Comparison of ENCODE assay signal across 27 cellular contexts in the genomic region with DNA sequence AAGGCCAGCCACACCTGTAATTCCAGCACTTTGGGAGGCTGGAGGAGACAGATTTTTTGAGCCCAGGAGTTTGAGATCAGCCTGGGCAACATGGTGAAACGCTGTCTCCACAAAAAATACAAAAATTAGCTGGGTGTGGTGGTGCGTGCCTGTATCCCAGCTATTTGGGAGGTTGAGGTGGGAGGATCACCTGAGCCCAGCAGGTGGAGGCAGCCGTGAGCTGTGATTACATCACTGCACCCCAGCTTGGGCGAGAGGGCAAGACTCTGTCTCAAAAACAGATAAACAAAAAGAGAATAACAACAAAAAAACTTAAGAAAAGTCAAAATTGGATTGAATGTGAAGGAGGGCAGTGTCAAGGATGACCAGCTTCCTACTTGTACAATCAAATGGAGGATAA. TPM values are rescaled to one million over a fixed set of nuclear protein-coding genes. Genes with fewer than 3 reads are reported as not detected.
"Had no signal": no experiment of that assay in that cellular context is flagged by ENCODE, and none has a peak within 500 bp of the region (broad histone marks: within the 10 kb centered on the region; RNA-seq: fewer than 3 reads in every experiment).

No MANE protein-coding gene starts in this region.

- H3K27me3 ChIP-seq: adrenal gland, body of pancreas, colonic mucosa had no signal

- H3K4me1 ChIP-seq: colonic mucosa had no signal

- H3K4me3 ChIP-seq: body of pancreas, colonic mucosa had no signal

- DNase-seq: activated B cell treated with CpG ODN at 0.5 μM for 24 hours; activated CD4-positive, alpha-beta T cell treated with anti-CD3 and anti-CD28 coated beads for 48 hours; activated CD4-positive, alpha-beta T cell treated with anti-CD3 and anti-CD28 coated beads, Interleukin-2, amount 50 U/mL, for 1 hour; activated CD4-positive, alpha-beta T cell treated with anti-CD3 and anti-CD28 coated beads, Interleukin-2, amount 50 U/mL, for 48 hours; activated CD8-positive, alpha-beta memory T cell treated with anti-CD3 and anti-CD28 coated beads for 24 hours; activated CD8-positive, alpha-beta T cell treated with anti-CD3 and anti-CD28 coated beads for 36 hours; activated effector memory CD4-positive, alpha-beta T cell treated with Interleukin-2 at 50 U/mL for 16 hours; activated naive CD4-positive, alpha-beta T cell treated with anti-CD3 and anti-CD28 coated beads for 36 hours; activated naive CD8-positive, alpha-beta T cell treated with anti-CD3 and anti-CD28 coated beads for 36 hours; activated naive CD8-positive, alpha-beta T cell treated with anti-CD3 and anti-CD28 coated beads, Interleukin-2, amount 50 U/mL, for 24 hours; activated T-cell treated with anti-CD3 and anti-CD28 coated beads, Interleukin-2, amount 50 U/mL, for 4 hours; adrenal gland; amygdala; aorta; body of pancreas; central memory CD4-positive, alpha-beta T cell; cerebellar nuclear complex; colonic mucosa; effector CD8-positive, alpha-beta T cell; esophagus squamous epithelium; foreskin melanocyte; glutamatergic neuron; T-helper 2 cell had no signal

- H3K36me3 ChIP-seq: adrenal gland, colonic mucosa had no signal

- H3K27ac ChIP-seq: body of pancreas, colonic mucosa, epithelial cell of prostate had no signal

- ATAC-seq: activated CD4-positive, CD25-positive, alpha-beta regulatory T cell treated with anti-CD3 and anti-CD28 coated beads, Interleukin-2, amount 50 U/mL, for 24 hours; activated CD8-positive, alpha-beta T cell treated with anti-CD3 and anti-CD28 coated beads for 36 hours; activated naive CD8-positive, alpha-beta T cell treated with anti-CD3 and anti-CD28 coated beads, Interleukin-2, amount 50 U/mL, for 24 hours; activated T-cell treated with anti-CD3 and anti-CD28 coated beads, Interleukin-2, amount 50 U/mL, for 4 hours; activated T-helper 17 cell treated with anti-CD3 and anti-CD28 coated beads, Interleukin-2, amount 50 U/mL, for 72 hours; body of pancreas had no signal

- H3K9me3 ChIP-seq: adrenal gland, body of pancreas, colonic mucosa, esophagus squamous epithelium had no signal

RNA-seq across cellular contexts. Expression of a gene that starts 2.9 kb away (rescaled TPM):
- total RNA-seq: activated B cell treated with CpG ODN at 0.5 μM for 24 hours; T-helper 1 cell treated with Interleukin-12 subunit alpha and Interleukin-12 subunit beta and Interleukin-4 antibody, amounts not matched to agents 30 ng/mL and 1 ng/mL, for 36 hours had no signal
